Comparison of ENCODE assay signal across 19 cellular contexts in genomic region chr9:38043931-38044623, GRCh38. TPM values are rescaled to one million over a fixed set of nuclear protein-coding genes. Genes with fewer than 3 reads are reported as not detected.
A peak's percentile ranks its signal among the peaks of the same experiment; 100 is the strongest.
DNase-seq lines count a peak whose midpoint lies in the region; ATAC-seq and TF ChIP-seq lines count a peak whose summit lies in the region.
"Had no signal": no experiment of that assay in that cellular context is flagged by ENCODE, and none has a peak within 500 bp of the region (broad histone marks: within the 10 kb centered on the region; RNA-seq: fewer than 3 reads in every experiment).

No MANE protein-coding gene starts in this region.

- H3K56ac ChIP-seq in mesendoderm (ENCODE audit: low read length) = no peak overlapping the region

- TF ChIP-seq CTCF in stomach (IDR thresholded peaks at IDR 0.05) = no peak

- H3K79me1 ChIP-seq in mesendoderm (ENCODE audit: low read length) = peaks cover 39% of the 10 kb centered on the region

- no peak overlapping the region for H4K5ac ChIP-seq in mesendoderm (ENCODE audit: low read length)

- H3K27me3 ChIP-seq in esophagus (ENCODE audit: control insufficient read depth in 1 of 2, insufficient read depth in 2 of 2, low read length in 2 of 2) = no peaks in the 10 kb centered on the region
- no peaks in the 10 kb centered on the region for H3K27me3 ChIP-seq in mesendoderm (ENCODE audit: insufficient read depth, low read length, poor library complexity)
- no peaks in the 10 kb centered on the region for H3K27me3 ChIP-seq in stomach
- H3K27me3 ChIP-seq: vagina had no signal

- H3K27ac ChIP-seq in esophagus (ENCODE audit: low read depth in 2 of 2, low read length in 1 of 2) = peak overlapping the region; percentile 61 to 91
- H3K27ac ChIP-seq in mesendoderm (ENCODE audit: low read depth, low read length) = no peak overlapping the region
- H3K27ac ChIP-seq in stomach = peak overlapping the region; percentile 53 to 60 (median 56)
- H3K27ac ChIP-seq: vagina had no signal

- H4K8ac ChIP-seq in mesendoderm (ENCODE audit: low read depth, low read length) = no peak overlapping the region

- DNase-seq in NCI-H2227 (lab: John Stamatoyannopoulos, UW; ENCODE audit: unreplicated experiment) = peak; percentile 28
- no peak for DNase-seq in NCI-H2227 treated with DMSO at 0.1 percent for 48 hours (lab: John Stamatoyannopoulos, UW)
- DNase-seq in mesendoderm = no peak
- peak; percentile 71 for DNase-seq in stomach
- DNase-seq in effector CD8-positive, alpha-beta T cell (lab: John Stamatoyannopoulos, UW) = no peak
- DNase-seq: 8988T; activated CD4-positive, alpha-beta T cell treated with anti-CD3 and anti-CD28 coated beads, Interleukin-2, amount 50 U/mL, for 1 hour; activated naive CD8-positive, alpha-beta T cell treated with anti-CD3 and anti-CD28 coated beads, Interleukin-2, amount 10 ng/mL, durations not matched to agents 7 days and 5 days; DMS79 treated with DMSO at 0.1 percent for 48 hours; immature natural killer cell; NCI-H146; NCI-H2171; NCI-H69; T-helper 17 cell had no signal

- no peak overlapping the region for H3K9ac ChIP-seq in mesendoderm (ENCODE audit: low read length)

- WGBS in esophagus, 2 donors = 40 to 51% methylated on average over 9 of the region's 9 CpGs
- WGBS in mesendoderm (ENCODE audit: extremely low coverage, insufficient coverage, low lambda C conversion rate) = no CpG with 5 or more reads among the region's 9 CpGs
- WGBS in stomach, 5 donors = 33 to 47% (median 35%) methylated on average over 7 to 9 of the region's 9 CpGs

- H2AK5ac ChIP-seq in mesendoderm (ENCODE audit: low read length) = no peak overlapping the region

- no peak overlapping the region for H3K4me2 ChIP-seq in mesendoderm (ENCODE audit: low read length)

- H3K23ac ChIP-seq in mesendoderm (ENCODE audit: low read length) = peak overlapping the region; percentile 15

- intact Hi-C loops in stomach (cut with DNase I; ENCODE audit: low total_unique reads) = no loop called here

- ATAC-seq in HG03095 (IDR thresholded peaks at IDR 0.05; ENCODE audit: unreplicated experiment) = no peak
- ATAC-seq in HG02623 (IDR thresholded peaks at IDR 0.05; ENCODE audit: unreplicated experiment) = no peak
- ATAC-seq: natural killer cell treated with Interleukin-12 subunit alpha and Interleukin-12 subunit beta and Interleukin-15 and Interleukin-18, amount 100 ng/mL, for 72 hours; T-helper 17 cell had no signal

- TF ChIP-seq EP300 in stomach (IDR thresholded peaks at IDR 0.05) = no peak

- H3K36me3 ChIP-seq in esophagus (ENCODE audit: control insufficient read depth in 2 of 2, insufficient read depth in 2 of 2, low read length in 1 of 2) = no peaks in the 10 kb centered on the region
- no peaks in the 10 kb centered on the region for H3K36me3 ChIP-seq in mesendoderm (ENCODE audit: control insufficient read depth, insufficient read depth, low read length)
- H3K36me3 ChIP-seq in stomach = no peaks in the 10 kb centered on the region
- H3K36me3 ChIP-seq: vagina had no signal

- H3K9me3 ChIP-seq in esophagus (ENCODE audit: control insufficient read depth in 2 of 2, insufficient read depth in 1 of 2, low read depth in 1 of 2, low read length in 1 of 2) (no peaks in the 10 kb centered on the region), stomach (no peaks in the 10 kb centered on the region)
- H3K9me3 ChIP-seq: vagina had no signal

- no peak overlapping the region for H3K4ac ChIP-seq in mesendoderm (ENCODE audit: low read depth, low read length)

- H2BK120ac ChIP-seq in mesendoderm (ENCODE audit: low read depth, low read length) = no peak overlapping the region

- H2BK5ac ChIP-seq in mesendoderm (ENCODE audit: low read length) = no peak overlapping the region

- peaks cover 91% of the 10 kb centered on the region for H3K79me2 ChIP-seq in mesendoderm (ENCODE audit: control insufficient read depth, insufficient read depth, low read length)

- no peak overlapping the region for H3K4me3 ChIP-seq in esophagus (ENCODE audit: low read depth in 1 of 2, low read length in 2 of 2)
- no peak overlapping the region for H3K4me3 ChIP-seq in mesendoderm (ENCODE audit: low read length)
- no peak overlapping the region for H3K4me3 ChIP-seq in stomach
- H3K4me3 ChIP-seq: vagina had no signal

- no peak overlapping the region for H2BK15ac ChIP-seq in mesendoderm (replicated peaks; ENCODE audit: low read depth)

- no peak overlapping the region for H3K18ac ChIP-seq in mesendoderm (ENCODE audit: low read length)

- H3K4me1 ChIP-seq in esophagus (ENCODE audit: control insufficient read depth in 2 of 2, insufficient read depth in 2 of 2, low read length in 1 of 2) = peaks cover 26 to 39% of the 10 kb centered on the region in 2 donors
- H3K4me1 ChIP-seq in mesendoderm (ENCODE audit: control insufficient read depth, low read depth, low read length) = peaks cover 15% of the 10 kb centered on the region
- peaks cover 63 to 99% (median 81%) of the 10 kb centered on the region in 4 donors for H3K4me1 ChIP-seq in stomach

- no peak for TF ChIP-seq POLR2A in stomach (IDR thresholded peaks at IDR 0.05)

RNA-seq across cellular contexts. Expression of gene SHB, which starts 24.9 kb away (rescaled TPM):
- polyA plus RNA-seq in esophagus = 10 to 100 TPM; 14.7 to 15.7 TPM
- 13.4 TPM for polyA plus RNA-seq in mesendoderm (2013, experiment 1 of 2)
- polyA plus RNA-seq in mesendoderm (2013, experiment 2 of 2) = 13.5 TPM
- total RNA-seq in stomach = 10 to 100 TPM in 3 of 5 donors, 1 to 10 TPM in 2; 3.5 to 37.7 (median 14.8) TPM
- polyA plus RNA-seq in stomach = 1 to 10 TPM; 6.7 to 9.0 (median 7.3) TPM

Comparison
In these comparisons a context has a peak if more than half of its experiments do, and no peak if none do; other contexts are left out.
1. DNase-seq: peak in NCI-H2227 (single experiment) and stomach (single experiment); none in NCI-H2227 treated with DMSO at 0.1 percent for 48 hours (single experiment), mesendoderm (single experiment) and effector CD8-positive, alpha-beta T cell (single experiment).